Comparison of ENCODE assay signal across 1 cellular context in the genomic region with DNA sequence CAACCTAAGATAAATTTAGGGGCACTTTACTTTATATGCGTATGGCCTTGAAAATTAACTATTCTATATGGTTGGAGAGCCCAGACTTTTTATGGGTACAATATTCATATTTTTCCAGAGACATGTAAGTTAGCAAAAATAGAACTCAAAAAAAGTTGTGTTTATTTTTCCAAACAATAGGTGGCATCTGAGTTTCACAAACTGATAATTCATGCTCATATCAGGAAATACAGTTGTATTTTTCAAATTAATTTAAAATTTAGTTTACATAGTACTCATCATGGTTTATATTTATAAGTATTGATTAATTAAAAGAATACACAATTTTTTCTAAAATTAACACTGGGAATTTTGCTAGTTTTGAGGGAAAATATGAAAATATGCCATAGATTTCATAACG.
TF ChIP-seq lines count a peak whose summit lies in the region.

No MANE protein-coding gene starts in this region.

TF ChIP-seq in GM12878, 131 proteins besides CTCF, POLR2A, EP300 and RAD21:
- TF ChIP-seq ZNF217 (IDR thresholded peaks at IDR 0.05) (no peak), TAF1 (IDR thresholded peaks at IDR 0.05; ENCODE audit: borderline replicate concordance, low read depth, low read length) (no peak), NR2F1 (conservative IDR thresholded peaks at IDR 0.05) (no peak), SMC3 (IDR thresholded peaks at IDR 0.05; ENCODE audit: borderline replicate concordance, low read length) (peak; percentile 49; the same call in 1 of the 2 replicates), RCOR1 (conservative IDR thresholded peaks at IDR 0.05; ENCODE audit: low read depth, low read length) (no peak)
- TF ChIP-seq, protein P1, sequence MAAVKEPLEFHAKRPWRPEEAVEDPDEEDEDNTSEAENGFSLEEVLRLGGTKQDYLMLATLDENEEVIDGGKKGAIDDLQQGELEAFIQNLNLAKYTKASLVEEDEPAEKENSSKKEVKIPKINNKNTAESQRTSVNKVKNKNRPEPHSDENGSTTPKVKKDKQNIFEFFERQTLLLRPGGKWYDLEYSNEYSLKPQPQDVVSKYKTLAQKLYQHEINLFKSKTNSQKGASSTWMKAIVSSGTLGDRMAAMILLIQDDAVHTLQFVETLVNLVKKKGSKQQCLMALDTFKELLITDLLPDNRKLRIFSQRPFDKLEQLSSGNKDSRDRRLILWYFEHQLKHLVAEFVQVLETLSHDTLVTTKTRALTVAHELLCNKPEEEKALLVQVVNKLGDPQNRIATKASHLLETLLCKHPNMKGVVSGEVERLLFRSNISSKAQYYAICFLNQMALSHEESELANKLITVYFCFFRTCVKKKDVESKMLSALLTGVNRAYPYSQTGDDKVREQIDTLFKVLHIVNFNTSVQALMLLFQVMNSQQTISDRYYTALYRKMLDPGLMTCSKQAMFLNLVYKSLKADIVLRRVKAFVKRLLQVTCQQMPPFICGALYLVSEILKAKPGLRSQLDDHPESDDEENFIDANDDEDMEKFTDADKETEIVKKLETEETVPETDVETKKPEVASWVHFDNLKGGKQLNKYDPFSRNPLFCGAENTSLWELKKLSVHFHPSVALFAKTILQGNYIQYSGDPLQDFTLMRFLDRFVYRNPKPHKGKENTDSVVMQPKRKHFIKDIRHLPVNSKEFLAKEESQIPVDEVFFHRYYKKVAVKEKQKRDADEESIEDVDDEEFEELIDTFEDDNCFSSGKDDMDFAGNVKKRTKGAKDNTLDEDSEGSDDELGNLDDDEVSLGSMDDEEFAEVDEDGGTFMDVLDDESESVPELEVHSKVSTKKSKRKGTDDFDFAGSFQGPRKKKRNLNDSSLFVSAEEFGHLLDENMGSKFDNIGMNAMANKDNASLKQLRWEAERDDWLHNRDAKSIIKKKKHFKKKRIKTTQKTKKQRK (IDR thresholded peaks at IDR 0.05; ENCODE audit: low read depth, low read length), result no peak
